Comparison of ENCODE assay signal across 20 cellular contexts in the genomic region with DNA sequence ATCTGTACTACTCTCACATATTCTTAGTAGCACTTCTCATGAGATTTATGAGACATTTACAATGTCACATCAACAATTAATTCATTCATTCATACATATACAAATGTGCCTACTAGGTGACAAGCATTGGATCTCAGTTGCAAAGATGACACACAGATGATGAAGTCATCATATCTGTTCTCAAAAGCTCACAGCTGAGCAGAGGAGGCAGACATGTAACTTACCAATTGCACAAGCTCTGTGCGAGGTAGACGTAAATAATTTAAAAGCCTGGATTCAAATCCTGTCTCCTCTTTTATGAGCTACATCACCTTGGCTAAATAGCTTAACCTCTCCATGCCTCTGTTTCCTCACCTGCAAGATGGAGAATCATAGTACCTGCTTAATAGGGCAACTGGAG.
DNase-seq lines count a peak whose midpoint lies in the region; ATAC-seq, FAIRE-seq and TF ChIP-seq lines count a peak whose summit lies in the region.
"Had no signal": no experiment of that assay in that cellular context is flagged by ENCODE, and none has a peak within 500 bp of the region (broad histone marks: within the 10 kb centered on the region; RNA-seq: fewer than 3 reads in every experiment).

No MANE protein-coding gene starts in this region.

- TF ChIP-seq POLR2A in K562 (conservative IDR thresholded peaks at IDR 0.05): no peak

- H3K79me2 ChIP-seq in K562 (ENCODE audit: control insufficient read depth, insufficient read depth, low read length): no peaks in the 10 kb centered on the region; the same call in 2 of the 3 replicates

- peak overlapping the region; percentile 34 for H3K27ac ChIP-seq in AG04450 (ENCODE audit: low read depth, low read length)
- H3K27ac ChIP-seq in K562 (ENCODE audit: extremely low read depth, low read depth, low read length): no peak overlapping the region
- H3K27ac ChIP-seq: ovary had no signal

- no peak for TF ChIP-seq EP300 in K562 (IDR thresholded peaks at IDR 0.05; ENCODE audit: low read length)

- intact Hi-C loops in K562 (cut with micrococcal nuclease) (no loop called here), mucosa of descending colon (cut with DNase I, micrococcal nuclease) (loop anchor here in 1 of 2 donors (5.0 to 10.0 kb wide), 2 partner anchors 75 to 133 kb away; no protein-coding TSS in a partner anchor)

- peaks cover 9% of the 10 kb centered on the region; the same call in 1 of the 2 replicates for H4K20me1 ChIP-seq in K562 (replicated peaks; ENCODE audit: control insufficient read depth, insufficient read depth, low read length)

- H3K27me3 ChIP-seq in AG04450 (ENCODE audit: control insufficient read depth, insufficient read depth, low read length) (no peaks in the 10 kb centered on the region), K562 (ENCODE audit: control insufficient read depth in 2 of 2, insufficient read depth in 2 of 2, low read length in 2 of 2) (no peaks in the 10 kb centered on the region)
- H3K27me3 ChIP-seq: gastroesophageal sphincter, ovary had no signal

- no peak for FAIRE-seq in K562 (lab: Jason Lieb, UNC)

- H3K9me1 ChIP-seq in K562 (ENCODE audit: control insufficient read depth, insufficient read depth, low read length): no peaks in the 10 kb centered on the region

- ATAC-seq in K562 (no peak), mucosa of descending colon (no peak), HG02759 (IDR thresholded peaks at IDR 0.05; ENCODE audit: unreplicated experiment) (no peak)
- ATAC-seq: gastroesophageal sphincter, Right ventricle myocardium inferior had no signal

- in situ Hi-C loops in K562 (cut with MboI): loop anchor here (10.0 kb wide), 1 partner anchor 355 kb away; no protein-coding TSS in a partner anchor

- H3K9me3 ChIP-seq in AG04450 (ENCODE audit: control insufficient read depth, insufficient read depth, low read length) (no peaks in the 10 kb centered on the region), K562 (replicated peaks; ENCODE audit: control insufficient read depth, insufficient read depth, low read depth, low read length) (no peaks in the 10 kb centered on the region), mucosa of descending colon (no peaks in the 10 kb centered on the region)
- H3K9me3 ChIP-seq: gastroesophageal sphincter, ovary had no signal

- TF ChIP-seq RAD21 in K562 (CRISPR knock-in tag; conservative IDR thresholded peaks at IDR 0.05 in 1 of 2, IDR thresholded peaks at IDR 0.05 in 1 of 2): no peak

- DNase-seq in AG04450 (ENCODE audit: low read depth, low spot score) (no peak), HCEC 1CT (peak; percentile 58), K562 (ENCODE audit: extremely low read depth in 1 of 4, low spot score in 3 of 4) (no peak), kidney tubule cell (ENCODE audit: low spot score) (peak; percentile 56), activated gamma-delta T cell treated with Interleukin-2 at 50 U/mL for 16 hours (no peak), mucosa of descending colon (no peak), NAMALWA (ENCODE audit: low spot score) (no peak)
- DNase-seq: activated CD4-positive, alpha-beta memory T cell treated with anti-CD3 and anti-CD28 coated beads for 36 hours; activated effector memory CD4-positive, alpha-beta T cell treated with anti-CD3 and anti-CD28 coated beads, Interleukin-2, amount 50 U/mL, for 16 hours; DMS53; effector CD8-positive, alpha-beta T cell; immature natural killer cell; Kasumi-1; NCI-H2029 treated with DMSO at 0.1 percent for 48 hours; NCI-H82; ovary; T-helper 9 cell had no signal

- no peak overlapping the region for H3K9ac ChIP-seq in K562 (ENCODE audit: insufficient read depth in 1 of 2, low read depth in 2 of 2, low read length in 2 of 2)

- H2AFZ ChIP-seq in K562 (ENCODE audit: low read depth, low read length): no peak overlapping the region

- H3K4me2 ChIP-seq in K562 (ENCODE audit: insufficient read depth, low read length): no peak overlapping the region

- POLR2A ChIA-PET in AG04450 (lab: Yijun Ruan, JAX): interaction anchor here (0.6 kb wide), 1 partner anchor 12 kb away, joined by 5 read pairs; no protein-coding TSS in a partner anchor
- POLR2A ChIA-PET in K562 (lab: Yijun Ruan, JAX): no interaction called here

- TF ChIP-seq CTCF in AG04450 (IDR thresholded peaks at IDR 0.05; ENCODE audit: low read depth, low read length) (no peak), K562 (IDR thresholded peaks at IDR 0.05 in 2 of 3, conservative IDR thresholded peaks at IDR 0.05 in 1 of 3; ENCODE audit: insufficient read depth in 2 of 3, low read depth in 1 of 3, low read length in 3 of 3) (no peak), mucosa of descending colon (IDR thresholded peaks at IDR 0.05) (no peak)

- CTCF ChIA-PET in AG04450 (lab: Charles Lee): no interaction called here
- CTCF ChIA-PET in K562 (lab: Yijun Ruan, JAX; ENCODE audit: low intra/inter-chr PET ratio): no interaction called here

- H3K36me3 ChIP-seq in K562 (ENCODE audit: control insufficient read depth, insufficient read depth, low read length) (no peaks in the 10 kb centered on the region), mucosa of descending colon (ENCODE audit: low read depth) (no peaks in the 10 kb centered on the region)
- H3K36me3 ChIP-seq: gastroesophageal sphincter, ovary had no signal

- BruUV-seq in K562 (replicated peaks; lab: Mats Ljungman, UMichigan): no TSS peak

- H3K4me3 ChIP-seq in AG04450 (ENCODE audit: low read depth, low read length): no peak overlapping the region
- H3K4me3 ChIP-seq in K562: no peak overlapping the region
- no peak overlapping the region for H3K4me3 ChIP-seq in mucosa of descending colon
- H3K4me3 ChIP-seq: gastroesophageal sphincter, ovary had no signal

- H3K4me1 ChIP-seq in K562 (replicated peaks in 1 of 2; ENCODE audit: control insufficient read depth in 2 of 2, insufficient read depth in 2 of 2, low read length in 2 of 2) (peaks cover 7 to 11% of the 10 kb centered on the region in 2 experiments; a peak in 3 of 5 replicates), mucosa of descending colon (ENCODE audit: low read depth) (peaks cover 15% of the 10 kb centered on the region)

- WGBS in K562 (ENCODE audit: insufficient coverage, low coverage, missing lambda C conversion rate): 91% methylated on average over 2 of the region's 2 CpGs

TF ChIP-seq in K562, 482 proteins besides CTCF, POLR2A, EP300 and RAD21:
- TF ChIP-seq, protein P1, sequence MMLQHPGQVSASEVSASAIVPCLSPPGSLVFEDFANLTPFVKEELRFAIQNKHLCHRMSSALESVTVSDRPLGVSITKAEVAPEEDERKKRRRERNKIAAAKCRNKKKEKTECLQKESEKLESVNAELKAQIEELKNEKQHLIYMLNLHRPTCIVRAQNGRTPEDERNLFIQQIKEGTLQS (IDR thresholded peaks at IDR 0.05): peak; percentile 38; the same call in 1 of the 2 replicates
- TF ChIP-seq, protein P1 (CRISPR knock-in tag; conservative IDR thresholded peaks at IDR 0.05): no peak
- no peak for TF ChIP-seq EHMT2 (IDR thresholded peaks at IDR 0.05)
- TF ChIP-seq ZNF347 (CRISPR knock-in tag; IDR thresholded peaks at IDR 0.05; ENCODE audit: low read depth): no peak

Comparison
In these comparisons a context has a peak if more than half of its experiments do, and no peak if none do; other contexts are left out.
1. DNase-seq: peak in HCEC 1CT (single experiment) and kidney tubule cell (single experiment); none in AG04450 (single experiment), K562 (0 of 4), activated gamma-delta T cell treated with Interleukin-2 at 50 U/mL for 16 hours (single experiment), mucosa of descending colon (0 of 3) and NAMALWA (single experiment).